In genomic region chrX:45187731-45188130, GRCh38 we compare ENCODE assay signal across 8 cellular contexts. TPM values are rescaled to one million over a fixed set of nuclear protein-coding genes. Genes with fewer than 3 reads are reported as not detected.
A peak's percentile ranks its signal among the peaks of the same experiment; 100 is the strongest.
DNase-seq lines count a peak whose midpoint lies in the region; ATAC-seq and TF ChIP-seq lines count a peak whose summit lies in the region.

No MANE protein-coding gene starts in this region.

- no peaks in the 10 kb centered on the region for H3K9me3 ChIP-seq in mucosa of rectum (ENCODE audit: control insufficient read depth in 2 of 2, low read length in 2 of 2)
- no peaks in the 10 kb centered on the region for H3K9me3 ChIP-seq in aorta (ENCODE audit: control insufficient read depth, low read length)

- peaks cover 19% of the 10 kb centered on the region for H3K4me1 Mint-ChIP-seq in stimulated activated naive CD8-positive, alpha-beta T cell treated with anti-CD3 and anti-CD28 coated beads, Interleukin-15, Interleukin-2, amounts not matched to agents 100 ng/mL and 50 ng/mL, for 24 hours (ENCODE audit: low read depth)
- H3K4me1 Mint-ChIP-seq in brain: peaks cover 13% of the 10 kb centered on the region

- no peaks in the 10 kb centered on the region for H3K9me3 Mint-ChIP-seq in stimulated activated naive CD8-positive, alpha-beta T cell treated with anti-CD3 and anti-CD28 coated beads, Interleukin-15, Interleukin-2, amounts not matched to agents 100 ng/mL and 50 ng/mL, for 24 hours
- peaks cover 0 to 6% (median 0%) of the 10 kb centered on the region in 5 experiments for H3K9me3 Mint-ChIP-seq in brain

- H3K9ac ChIP-seq in mucosa of rectum (ENCODE audit: low read depth in 1 of 2, low read length in 2 of 2): no peak overlapping the region

- H3K36me3 ChIP-seq in mucosa of rectum (ENCODE audit: control insufficient read depth in 2 of 2, insufficient read depth in 2 of 2, low read length in 2 of 2) (no peaks in the 10 kb centered on the region), aorta (ENCODE audit: control insufficient read depth in 1 of 2, insufficient read depth in 2 of 2, low read length in 1 of 2) (no peaks in the 10 kb centered on the region)

- intact Hi-C loops in aorta (cut with DNase I): no loop called here

- no peak for DNase-seq in stimulated activated naive CD8-positive, alpha-beta T cell treated with anti-CD3 and anti-CD28 coated beads, Interleukin-15, Interleukin-2, amounts not matched to agents 100 U/mL and 50 U/mL, for 24 hours
- no peak for DNase-seq in aorta
- DNase-seq in kidney tubule cell (ENCODE audit: low spot score): no peak
- no peak for DNase-seq in activated CD8-positive, alpha-beta memory T cell treated with anti-CD3 and anti-CD28 coated beads for 24 hours

- no peak for TF ChIP-seq CTCF in brain (conservative IDR thresholded peaks at IDR 0.05)

- H3K27me3 Mint-ChIP-seq in stimulated activated naive CD8-positive, alpha-beta T cell treated with anti-CD3 and anti-CD28 coated beads, Interleukin-15, Interleukin-2, amounts not matched to agents 100 ng/mL and 50 ng/mL, for 24 hours: no peaks in the 10 kb centered on the region
- H3K27me3 Mint-ChIP-seq in brain: peaks cover 3% of the 10 kb centered on the region

- no peak overlapping the region for H3K27ac Mint-ChIP-seq in stimulated activated naive CD8-positive, alpha-beta T cell treated with anti-CD3 and anti-CD28 coated beads, Interleukin-15, Interleukin-2, amounts not matched to agents 100 ng/mL and 50 ng/mL, for 24 hours
- H3K27ac Mint-ChIP-seq in brain: peak overlapping the region; percentile 68 to 94 (median 81)

- H3K4me1 ChIP-seq in mucosa of rectum (ENCODE audit: control insufficient read depth in 2 of 2, insufficient read depth in 2 of 2, low read length in 2 of 2) (no peaks in the 10 kb centered on the region), aorta (ENCODE audit: control insufficient read depth in 1 of 2, insufficient read depth in 2 of 2, low read length in 2 of 2) (no peaks in the 10 kb centered on the region)

- no peak overlapping the region for H3K27ac ChIP-seq in mucosa of rectum (ENCODE audit: low read depth in 2 of 2, low read length in 2 of 2)
- no peak overlapping the region for H3K27ac ChIP-seq in aorta (ENCODE audit: low read depth in 1 of 2, low read length in 2 of 2)

- H3K4me3 Mint-ChIP-seq in stimulated activated naive CD8-positive, alpha-beta T cell treated with anti-CD3 and anti-CD28 coated beads, Interleukin-15, Interleukin-2, amounts not matched to agents 100 ng/mL and 50 ng/mL, for 24 hours: peak overlapping the region; percentile 83
- H3K4me3 Mint-ChIP-seq in brain: peak overlapping the region; percentile 60 to 82 (median 74)

- H3K36me3 Mint-ChIP-seq in stimulated activated naive CD8-positive, alpha-beta T cell treated with anti-CD3 and anti-CD28 coated beads, Interleukin-15, Interleukin-2, amounts not matched to agents 100 ng/mL and 50 ng/mL, for 24 hours (ENCODE audit: low read depth): no peaks in the 10 kb centered on the region
- H3K36me3 Mint-ChIP-seq in brain: no peaks in the 10 kb centered on the region

- H3K4me3 ChIP-seq in mucosa of rectum (ENCODE audit: low read length in 2 of 2) (peak overlapping the region; percentile 61 to 73), aorta (ENCODE audit: low read length in 2 of 2) (peak overlapping the region; percentile 45 to 76)

- 17 to 36% methylated on average over 6 of the region's 6 CpGs for whole genome bisulfite sequencing in aorta, 2 donors

- no peak for ATAC-seq in stimulated activated naive CD8-positive, alpha-beta T cell treated with anti-CD3 and anti-CD28 coated beads, Interleukin-15, Interleukin-2, amounts not matched to agents 100 U/mL and 50 U/mL, for 24 hours
- ATAC-seq in aorta (ENCODE audit: low FRiP score) (no peak), HG03520 (IDR thresholded peaks at IDR 0.05; ENCODE audit: unreplicated experiment) (no peak)

- peaks cover 0 to under 1% of the 10 kb centered on the region in 2 donors for H3K27me3 ChIP-seq in mucosa of rectum (ENCODE audit: control insufficient read depth in 2 of 2, insufficient read depth in 2 of 2, low read length in 2 of 2)
- H3K27me3 ChIP-seq in aorta (ENCODE audit: control insufficient read depth in 1 of 2, insufficient read depth in 2 of 2, low read length in 1 of 2): no peaks in the 10 kb centered on the region

RNA-seq across cellular contexts. Expression of gene DIPK2B, which starts 12.9 kb away (rescaled TPM):
- polyA plus RNA-seq in brain (ENCODE audit: insufficient read depth, low read depth, low replicate concordance): 8.6 TPM
- total RNA-seq in aorta: 10 to 100 TPM; 25.2 to 43.3 TPM
- polyA plus RNA-seq in aorta: under 1 TPM in 1 of 2 donors, not detected in 1; 0.15 TPM
